ENCODE assay signal across 8 cellular contexts in the genomic region with DNA sequence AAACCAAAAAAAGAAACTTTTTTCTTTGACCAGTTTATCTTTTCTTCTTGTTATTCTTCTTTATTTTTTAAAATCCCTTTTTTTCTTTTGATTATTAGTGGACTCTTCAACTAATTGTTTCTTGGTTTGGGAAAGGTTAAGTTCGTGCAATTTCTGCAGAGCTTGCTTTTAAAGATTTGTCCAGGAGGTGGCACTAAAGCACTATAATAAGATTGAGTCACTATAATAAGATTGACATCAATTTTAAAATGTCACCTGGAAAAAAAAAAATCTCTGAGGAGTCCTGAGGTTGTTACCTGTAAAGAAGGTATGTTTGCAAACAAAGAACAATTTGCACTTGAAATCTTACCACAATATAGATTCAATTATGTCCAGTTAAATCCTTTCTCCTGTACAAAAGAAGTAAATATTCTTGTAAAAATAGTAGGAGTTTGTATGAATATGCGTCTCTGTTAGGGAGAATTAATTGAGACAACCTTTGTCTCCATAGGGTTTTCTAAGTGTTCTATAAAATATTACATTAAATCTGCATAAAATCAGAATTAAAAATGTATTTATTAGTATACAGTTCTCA.
DNase-seq lines count a peak whose midpoint lies in the region; ATAC-seq, FAIRE-seq and TF ChIP-seq lines count a peak whose summit lies in the region.

No MANE protein-coding gene starts in this region.

- WGBS in K562 (ENCODE audit: insufficient coverage, low coverage, missing lambda C conversion rate), result 0% methylated on average over 2 of the region's 2 CpGs

- H3K36me3 ChIP-seq in cardiac muscle cell, result no peaks in the 10 kb centered on the region
- no peaks in the 10 kb centered on the region for H3K36me3 ChIP-seq in K562 (ENCODE audit: control insufficient read depth, insufficient read depth, low read length)
- H3K36me3 ChIP-seq in left lung, result no peaks in the 10 kb centered on the region
- H3K36me3 ChIP-seq in uterus, result no peaks in the 10 kb centered on the region

- no peak overlapping the region for H3K4me2 ChIP-seq in K562 (ENCODE audit: insufficient read depth, low read length)

- ATAC-seq in left ventricle myocardium superior (no peak), HG02610 (IDR thresholded peaks at IDR 0.05; ENCODE audit: unreplicated experiment) (peak; percentile 44), K562 (no peak), left lung (peak; percentile 79), HG02642 (IDR thresholded peaks at IDR 0.05; ENCODE audit: poor library complexity, unreplicated experiment) (no peak)

- H3K27me3 ChIP-seq in cardiac muscle cell (no peaks in the 10 kb centered on the region), K562 (ENCODE audit: control insufficient read depth in 2 of 2, insufficient read depth in 2 of 2, low read length in 2 of 2) (no peaks in the 10 kb centered on the region), left lung (no peaks in the 10 kb centered on the region), uterus (no peaks in the 10 kb centered on the region)

- H3K9me1 ChIP-seq in K562 (ENCODE audit: control insufficient read depth, insufficient read depth, low read length), result no peaks in the 10 kb centered on the region

- in situ Hi-C loops in K562 (cut with MboI), result no loop called here

- H3K9ac ChIP-seq in K562 (ENCODE audit: insufficient read depth in 1 of 2, low read depth in 2 of 2, low read length in 2 of 2), result no peak overlapping the region

- TF ChIP-seq EP300 in K562 (IDR thresholded peaks at IDR 0.05; ENCODE audit: low read length), result no peak

- no TSS peak for BruUV-seq in K562 (replicated peaks; lab: Mats Ljungman, UMichigan)

- TF ChIP-seq POLR2A in K562 (conservative IDR thresholded peaks at IDR 0.05) (no peak), uterus (IDR thresholded peaks at IDR 0.05) (no peak)

- FAIRE-seq in K562 (lab: Jason Lieb, UNC), result peak; percentile 77

- H3K9me3 ChIP-seq in cardiac muscle cell (ENCODE audit: low read depth) (no peaks in the 10 kb centered on the region), K562 (replicated peaks; ENCODE audit: control insufficient read depth, insufficient read depth, low read depth, low read length) (no peaks in the 10 kb centered on the region), left lung (no peaks in the 10 kb centered on the region), uterus (no peaks in the 10 kb centered on the region)

- no peaks in the 10 kb centered on the region for H4K20me1 ChIP-seq in K562 (replicated peaks; ENCODE audit: control insufficient read depth, insufficient read depth, low read length)

- POLR2A ChIA-PET in K562 (lab: Yijun Ruan, JAX), result no interaction called here

- H3K79me2 ChIP-seq in K562 (ENCODE audit: control insufficient read depth, insufficient read depth, low read length), result no peaks in the 10 kb centered on the region

- no peak overlapping the region for H2AFZ ChIP-seq in K562 (ENCODE audit: low read depth, low read length)

- peak; percentile 58 for TF ChIP-seq CTCF in cardiac muscle cell (IDR thresholded peaks at IDR 0.05; ENCODE audit: low read depth, low read length)
- TF ChIP-seq CTCF in K562 (IDR thresholded peaks at IDR 0.05 in 2 of 3, conservative IDR thresholded peaks at IDR 0.05 in 1 of 3; ENCODE audit: insufficient read depth in 2 of 3, low read depth in 1 of 3, low read length in 3 of 3), result peak in 2 of 3 experiments; percentile 43 to 59; a peak in 4 of 6 replicates
- peak; percentile 57 to 65 for TF ChIP-seq CTCF in left lung (IDR thresholded peaks at IDR 0.05)
- peak; percentile 38 to 54 (median 42) for TF ChIP-seq CTCF in uterus (IDR thresholded peaks at IDR 0.05)

- intact Hi-C loops in left ventricle myocardium superior (cut with micrococcal nuclease), result loop anchor here (5.0 kb wide), 1 partner anchor 358 kb away; no protein-coding TSS in a partner anchor
- intact Hi-C loops in K562 (cut with micrococcal nuclease), result no loop called here
- intact Hi-C loops in left lung (cut with DNase I), result loop anchor here in 1 of 2 donors (5.0 kb wide), 1 partner anchor 358 kb away; no protein-coding TSS in a partner anchor
- intact Hi-C loops in uterus (cut with DNase I; ENCODE audit: low total_unique reads), result no loop called here

- H3K4me1 ChIP-seq in cardiac muscle cell (ENCODE audit: low read depth) (peaks cover 19% of the 10 kb centered on the region), K562 (replicated peaks in 1 of 2; ENCODE audit: control insufficient read depth in 2 of 2, insufficient read depth in 2 of 2, low read length in 2 of 2) (no peaks in the 10 kb centered on the region), left lung (no peaks in the 10 kb centered on the region), uterus (no peaks in the 10 kb centered on the region)

- DNase-seq in cardiac muscle cell (ENCODE audit: low read depth in 1 of 2, low spot score in 1 of 2) (peak; percentile 59 to 66), left ventricle myocardium superior (no peak), NCI-H345 treated with DMSO at 0.1 percent for 48 hours (lab: John Stamatoyannopoulos, UW; ENCODE audit: unreplicated experiment) (peak; percentile 51), K562 (ENCODE audit: extremely low read depth in 1 of 4, low spot score in 3 of 4) (peak; percentile 5 to 31 (median 13)), left lung (no peak), uterus (no peak)

- H3K4me3 ChIP-seq in cardiac muscle cell, result no peak overlapping the region
- no peak overlapping the region for H3K4me3 ChIP-seq in K562
- no peak overlapping the region for H3K4me3 ChIP-seq in left lung
- H3K4me3 ChIP-seq in uterus, result no peak overlapping the region

- CTCF ChIA-PET in K562 (lab: Yijun Ruan, JAX; ENCODE audit: low intra/inter-chr PET ratio), result interaction anchor here (0.7 kb wide), 1 partner anchor 695 kb away, joined by 3 read pairs; no protein-coding TSS in a partner anchor

- peak; percentile 58 to 70 for TF ChIP-seq RAD21 in K562 (CRISPR knock-in tag; conservative IDR thresholded peaks at IDR 0.05 in 1 of 2, IDR thresholded peaks at IDR 0.05 in 1 of 2)

- H3K27ac ChIP-seq in cardiac muscle cell (no peak overlapping the region), K562 (ENCODE audit: extremely low read depth, low read depth, low read length) (no peak overlapping the region), left lung (no peak overlapping the region), uterus (no peak overlapping the region)

TF ChIP-seq in K562, 482 proteins besides CTCF, POLR2A, EP300 and RAD21 (continues in another document):
- no peak for TF ChIP-seq ZKSCAN3 (CRISPR knock-in tag; IDR thresholded peaks at IDR 0.05)
- TF ChIP-seq, protein P1, sequence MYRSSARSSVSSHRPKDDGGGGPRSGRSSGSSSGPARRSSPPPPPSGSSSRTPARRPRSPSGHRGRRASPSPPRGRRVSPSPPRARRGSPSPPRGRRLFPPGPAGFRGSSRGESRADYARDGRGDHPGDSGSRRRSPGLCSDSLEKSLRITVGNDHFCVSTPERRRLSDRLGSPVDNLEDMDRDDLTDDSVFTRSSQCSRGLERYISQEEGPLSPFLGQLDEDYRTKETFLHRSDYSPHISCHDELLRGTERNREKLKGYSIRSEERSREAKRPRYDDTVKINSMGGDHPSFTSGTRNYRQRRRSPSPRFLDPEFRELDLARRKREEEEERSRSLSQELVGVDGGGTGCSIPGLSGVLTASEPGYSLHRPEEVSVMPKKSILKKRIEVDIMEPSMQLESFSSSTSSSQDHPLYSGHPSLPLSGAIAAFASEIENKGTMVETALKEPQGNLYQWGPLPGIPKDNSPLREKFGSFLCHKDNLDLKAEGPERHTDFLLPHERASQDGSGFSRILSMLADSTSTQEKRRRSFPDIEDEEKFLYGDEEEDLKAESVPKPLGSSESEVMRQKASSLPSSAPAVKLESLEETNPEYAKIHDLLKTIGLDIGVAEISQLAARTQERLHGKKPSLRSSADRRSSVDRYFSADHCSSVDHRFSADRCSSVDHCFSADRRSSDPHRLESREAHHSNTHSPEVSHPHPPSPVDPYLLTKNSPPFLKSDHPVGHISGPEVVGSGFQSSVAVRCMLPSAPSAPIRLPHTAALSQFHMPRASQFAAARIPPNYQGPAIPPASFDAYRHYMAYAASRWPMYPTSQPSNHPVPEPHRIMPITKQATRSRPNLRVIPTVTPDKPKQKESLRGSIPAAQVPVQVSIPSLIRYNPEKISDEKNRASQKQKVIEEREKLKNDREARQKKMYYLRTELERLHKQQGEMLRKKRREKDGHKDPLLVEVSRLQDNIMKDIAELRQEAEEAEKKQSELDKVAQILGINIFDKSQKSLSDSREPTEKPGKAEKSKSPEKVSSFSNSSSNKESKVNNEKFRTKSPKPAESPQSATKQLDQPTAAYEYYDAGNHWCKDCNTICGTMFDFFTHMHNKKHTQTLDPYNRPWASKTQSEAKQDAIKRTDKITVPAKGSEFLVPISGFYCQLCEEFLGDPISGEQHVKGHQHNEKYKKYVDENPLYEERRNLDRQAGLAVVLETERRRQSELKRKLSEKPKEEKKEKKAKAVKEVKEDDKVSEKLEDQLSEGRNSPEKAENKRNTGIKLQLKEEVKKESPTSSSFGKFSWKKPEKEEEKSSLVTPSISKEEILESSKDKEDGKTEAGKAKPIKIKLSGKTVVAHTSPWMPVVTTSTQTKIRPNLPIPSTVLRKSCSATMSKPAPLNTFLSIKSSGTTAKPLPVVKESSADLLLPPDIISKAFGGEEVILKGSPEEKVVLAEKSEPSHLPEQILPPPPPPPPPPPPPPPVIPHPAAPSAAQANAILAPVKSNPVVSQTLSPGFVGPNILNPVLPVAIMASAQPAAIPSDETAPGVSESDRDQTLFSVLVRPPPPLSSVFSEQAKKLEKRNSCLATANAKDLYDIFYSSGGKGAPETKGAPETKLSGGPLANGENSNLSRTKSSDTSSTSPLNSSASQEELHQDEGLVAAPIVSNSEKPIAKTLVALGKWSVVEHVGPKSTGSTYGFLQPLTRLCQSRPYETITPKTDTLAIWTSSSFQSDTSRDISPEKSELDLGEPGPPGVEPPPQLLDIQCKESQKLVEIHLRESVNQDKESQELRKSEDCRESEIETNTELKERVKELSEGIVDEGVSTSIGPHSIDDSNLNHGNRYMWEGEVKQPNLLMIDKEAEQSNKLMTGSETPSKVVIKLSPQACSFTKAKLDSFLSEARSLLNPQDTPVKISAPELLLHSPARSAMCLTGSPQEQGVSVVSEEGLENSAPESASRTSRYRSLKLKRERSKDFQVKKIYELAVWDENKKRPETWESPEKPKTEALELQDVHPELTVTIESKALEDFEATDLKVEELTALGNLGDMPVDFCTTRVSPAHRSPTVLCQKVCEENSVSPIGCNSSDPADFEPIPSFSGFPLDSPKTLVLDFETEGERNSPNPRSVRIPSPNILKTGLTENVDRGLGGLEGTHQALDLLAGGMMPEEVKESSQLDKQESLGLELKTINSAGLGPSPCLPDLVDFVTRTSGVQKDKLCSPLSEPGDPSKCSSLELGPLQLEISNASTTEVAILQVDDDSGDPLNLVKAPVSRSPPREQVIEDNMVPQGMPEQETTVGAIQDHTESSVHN (IDR thresholded peaks at IDR 0.05; ENCODE audit: borderline replicate concordance in 1 of 2, low read depth in 1 of 2), result no peak

Comparison
In these comparisons a context has a peak if more than half of its experiments do, and no peak if none do; other contexts are left out.
1. DNase-seq: peak in cardiac muscle cell (2 of 2), NCI-H345 treated with DMSO at 0.1 percent for 48 hours (single experiment) and K562 (4 of 4); none in left ventricle myocardium superior (single experiment), left lung (0 of 2) and uterus (0 of 2).
2. ATAC-seq: peak in HG02610 (single experiment) and left lung (single experiment); none in left ventricle myocardium superior (single experiment), K562 (single experiment) and HG02642 (single experiment).
3. Peak in every context shown above with its lines, with median percentiles within 50 percentile points of each other: CTCF ChIP-seq.